In genomic region chr3:72953325-72953956, GRCh38 we compare ENCODE assay signal across 1 cellular context.
TF ChIP-seq lines count a peak whose summit lies in the region.

No MANE protein-coding gene starts in this region.

TF ChIP-seq in HEK293, 187 proteins besides CTCF, POLR2A, EP300 and RAD21 (continued from another document):
- TF ChIP-seq WT1 (tag by site-specific recombination; IDR thresholded peaks at IDR 0.05) (peak; percentile 38; the same call in 1 of the 2 replicates), PRDM6 (tag by site-specific recombination; IDR thresholded peaks at IDR 0.05) (peak; percentile 56), ZBTB48 (tag by site-specific recombination; IDR thresholded peaks at IDR 0.05) (no peak), ZFHX2 (tag by site-specific recombination; conservative IDR thresholded peaks at IDR 0.05) (no peak), ZNF239 (tag by site-specific recombination; IDR thresholded peaks at IDR 0.05) (no peak), ZNF747 (tag by site-specific recombination; IDR thresholded peaks at IDR 0.05) (no peak), ZNF610 (tag by site-specific recombination; IDR thresholded peaks at IDR 0.05; ENCODE audit: borderline replicate concordance) (no peak), ZBTB49 (tag by site-specific recombination; IDR thresholded peaks at IDR 0.05; ENCODE audit: low read depth) (no peak), ZBTB6 (tag by site-specific recombination; IDR thresholded peaks at IDR 0.05) (no peak), ZNF521 (tag by site-specific recombination; IDR thresholded peaks at IDR 0.05) (no peak), ZNF792 (tag by site-specific recombination; IDR thresholded peaks at IDR 0.05) (no peak), ZBTB8A (tag by site-specific recombination; IDR thresholded peaks at IDR 0.05) (no peak), YY1 (tag by site-specific recombination; IDR thresholded peaks at IDR 0.05) (no peak), EGR2 (tag by site-specific recombination; IDR thresholded peaks at IDR 0.05; ENCODE audit: low read depth) (no peak), ZNF211 (tag by site-specific recombination; IDR thresholded peaks at IDR 0.05; ENCODE audit: low read depth) (no peak), ZNF518A (tag by site-specific recombination; conservative IDR thresholded peaks at IDR 0.05; ENCODE audit: low read depth) (0 out of 2 replicates have a peak, but pooled peaks have one; percentile 21), ZBTB20 (tag by site-specific recombination; IDR thresholded peaks at IDR 0.05) (no peak), ZNF626 (tag by site-specific recombination; IDR thresholded peaks at IDR 0.05) (no peak), ZNF394 (tag by site-specific recombination; IDR thresholded peaks at IDR 0.05; ENCODE audit: borderline replicate concordance) (no peak), ZNF18 (tag by site-specific recombination; IDR thresholded peaks at IDR 0.05) (0 out of 2 replicates have a peak, but pooled peaks have one; percentile 29), ZNF366 (tag by site-specific recombination; conservative IDR thresholded peaks at IDR 0.05) (no peak; the same call in 1 of the 2 replicates), TSHZ1 (tag by site-specific recombination; IDR thresholded peaks at IDR 0.05; ENCODE audit: borderline replicate concordance) (no peak), ZNF837 (tag by site-specific recombination; IDR thresholded peaks at IDR 0.05) (no peak), ZNF580 (tag by site-specific recombination; IDR thresholded peaks at IDR 0.05) (no peak), ZNF629 (tag by site-specific recombination; IDR thresholded peaks at IDR 0.05) (peak; percentile 42; the same call in 1 of the 2 replicates)
